Comparison of ENCODE assay signal across 3 cellular contexts in genomic region chr18:61764381-61764780, GRCh38.
TF ChIP-seq lines count a peak whose summit lies in the region.

No MANE protein-coding gene starts in this region.

TF ChIP-seq in SK-N-SH, 30 proteins besides CTCF, POLR2A, EP300 and RAD21 (continued from another document and continues in another):
- no peak for TF ChIP-seq REST (IDR thresholded peaks at IDR 0.05; ENCODE audit: low read depth, low read length)
- no peak for TF ChIP-seq RFX5 (IDR thresholded peaks at IDR 0.05; ENCODE audit: low read length)
- no peak for TF ChIP-seq TEAD4 (IDR thresholded peaks at IDR 0.05; ENCODE audit: borderline replicate concordance, insufficient read depth)
- no peak for TF ChIP-seq SMC3 (IDR thresholded peaks at IDR 0.05; ENCODE audit: low read depth, low read length)
- no peak for TF ChIP-seq CHD2 (IDR thresholded peaks at IDR 0.05; ENCODE audit: low read length, partially characterized antibody)
- no peak for TF ChIP-seq FOSL2 (IDR thresholded peaks at IDR 0.05; ENCODE audit: borderline replicate concordance, low read depth)
- TF ChIP-seq MXI1 (IDR thresholded peaks at IDR 0.05; ENCODE audit: low read depth, low read length) = no peak
- no peak for TF ChIP-seq GABPA (IDR thresholded peaks at IDR 0.05; ENCODE audit: low read depth)
- TF ChIP-seq YY1 (IDR thresholded peaks at IDR 0.05; ENCODE audit: low read depth) = no peak
- no peak for TF ChIP-seq RXRA (IDR thresholded peaks at IDR 0.05; ENCODE audit: borderline replicate concordance, low read depth)
- TF ChIP-seq POLR2AphosphoS5 (IDR thresholded peaks at IDR 0.05; ENCODE audit: low read depth, low read length) = no peak
- TF ChIP-seq ZBTB33 (IDR thresholded peaks at IDR 0.05; ENCODE audit: borderline replicate concordance, low read depth) = no peak
- no peak for TF ChIP-seq ELF1 (IDR thresholded peaks at IDR 0.05)
- no peak for TF ChIP-seq USF2 (IDR thresholded peaks at IDR 0.05; ENCODE audit: borderline replicate concordance, low read depth, low read length)
- TF ChIP-seq MEF2A (IDR thresholded peaks at IDR 0.05; ENCODE audit: borderline replicate concordance, low read depth) = no peak

TF ChIP-seq in SK-N-SH treated with all-trans-retinoic acid at 6 μM for 48 hours, 23 proteins besides CTCF, POLR2A, EP300 and RAD21 (continued from another document):
- TF ChIP-seq ARNTL (CRISPR knock-in tag; IDR thresholded peaks at IDR 0.05; ENCODE audit: borderline replicate concordance, low read depth) (no peak), ZFP30 (CRISPR knock-in tag; IDR thresholded peaks at IDR 0.05) (no peak), GLIS3 (CRISPR knock-in tag; IDR thresholded peaks at IDR 0.05) (no peak), CREB5 (CRISPR knock-in tag; IDR thresholded peaks at IDR 0.05; ENCODE audit: low read depth) (no peak), POU6F1 (CRISPR knock-in tag; IDR thresholded peaks at IDR 0.05; ENCODE audit: borderline replicate concordance, low read depth) (no peak), ZNF70 (CRISPR knock-in tag; IDR thresholded peaks at IDR 0.05) (no peak), RARB (CRISPR knock-in tag; IDR thresholded peaks at IDR 0.05) (no peak), TCF4 (CRISPR knock-in tag; IDR thresholded peaks at IDR 0.05; ENCODE audit: borderline replicate concordance) (no peak), ZNF565 (CRISPR knock-in tag; conservative IDR thresholded peaks at IDR 0.05; ENCODE audit: low read depth) (no peak), ISL1 (CRISPR knock-in tag; IDR thresholded peaks at IDR 0.05) (no peak), TSHZ2 (CRISPR knock-in tag; IDR thresholded peaks at IDR 0.05) (no peak)

TF ChIP-seq in GM12878, 131 proteins besides CTCF, POLR2A, EP300 and RAD21 (continued from another document):
- TF ChIP-seq PRDM15 (CRISPR knock-in tag; IDR thresholded peaks at IDR 0.05) (no peak), FOS (IDR thresholded peaks at IDR 0.05; ENCODE audit: borderline replicate concordance, extremely low read depth, insufficient read length) (no peak), PBX3 (IDR thresholded peaks at IDR 0.05; ENCODE audit: insufficient replicate concordance, low read depth, low read length) (peak; percentile 36), NR2F1 (conservative IDR thresholded peaks at IDR 0.05) (peak; percentile 73; the same call in 1 of the 2 replicates), BHLHE40 (IDR thresholded peaks at IDR 0.05; ENCODE audit: borderline replicate concordance in 1 of 2, low read depth in 2 of 2, low read length in 1 of 2) (peak; percentile 45 to 56; a peak in 1 of 4 replicates), ZZZ3 (IDR thresholded peaks at IDR 0.05; ENCODE audit: control insufficient read depth, insufficient read length, low read depth) (no peak), IKZF2 (IDR thresholded peaks at IDR 0.05) (peak in 1 of 2 experiments; percentile 18; a peak in 2 of 4 replicates), ATF2 (IDR thresholded peaks at IDR 0.05; ENCODE audit: low read length) (peak; percentile 50; the same call in 1 of the 2 replicates), POLR2AphosphoS5 (IDR thresholded peaks at IDR 0.05; ENCODE audit: low read length) (no peak), SMARCA5 (IDR thresholded peaks at IDR 0.05) (no peak), PML (IDR thresholded peaks at IDR 0.05; ENCODE audit: low read length) (no peak), SREBF1 (IDR thresholded peaks at IDR 0.05; ENCODE audit: low read length) (no peak), PAX5 (IDR thresholded peaks at IDR 0.05; ENCODE audit: borderline replicate concordance, low read depth, low read length) (no peak), BMI1 (IDR thresholded peaks at IDR 0.05; ENCODE audit: borderline replicate concordance) (no peak), NBN (IDR thresholded peaks at IDR 0.05) (no peak), SKIL (IDR thresholded peaks at IDR 0.05; ENCODE audit: low read depth, poor library complexity, severe bottlenecking) (peak; percentile 71), BCL11A (IDR thresholded peaks at IDR 0.05; ENCODE audit: low read depth, low read length) (peak; percentile 68), MEF2B (IDR thresholded peaks at IDR 0.05; ENCODE audit: partially characterized antibody, poor library complexity, severe bottlenecking) (peak; percentile 18), NRF1 (conservative IDR thresholded peaks at IDR 0.05; ENCODE audit: low read depth, low read length) (no peak), RAD51 (IDR thresholded peaks at IDR 0.05) (peak; percentile 49; the same call in 1 of the 2 replicates), HCFC1 (IDR thresholded peaks at IDR 0.05; ENCODE audit: low read length) (no peak), RELB (IDR thresholded peaks at IDR 0.05; ENCODE audit: low read depth) (peak; percentile 19; the same call in 1 of the 2 replicates), MYC (IDR thresholded peaks at IDR 0.05; ENCODE audit: insufficient read depth, insufficient read length, insufficient replicate concordance, low read length, severe bottlenecking) (no peak), ATF7 (IDR thresholded peaks at IDR 0.05; ENCODE audit: low read depth) (peak; percentile 93), YBX1 (IDR thresholded peaks at IDR 0.05) (no peak), RUNX3 (IDR thresholded peaks at IDR 0.05; ENCODE audit: low read length) (peak; percentile 87), MLLT1 (IDR thresholded peaks at IDR 0.05) (peak; percentile 92), RELA (IDR thresholded peaks at IDR 0.05; ENCODE audit: borderline replicate concordance, partially characterized antibody) (no peak), MTA2 (IDR thresholded peaks at IDR 0.05; ENCODE audit: low read depth) (peak; percentile 89), POU2F2 (IDR thresholded peaks at IDR 0.05; ENCODE audit: borderline replicate concordance, low read depth, low read length) (peak; percentile 53; the same call in 1 of the 3 replicates), SMAD5 (IDR thresholded peaks at IDR 0.05; ENCODE audit: low read depth) (no peak), CBFB (IDR thresholded peaks at IDR 0.05; ENCODE audit: low read depth) (0 out of 2 replicates have a peak, but pooled peaks have one; percentile 30), JUNB (IDR thresholded peaks at IDR 0.05) (peak; percentile 9; the same call in 1 of the 2 replicates), MEF2A (IDR thresholded peaks at IDR 0.05; ENCODE audit: insufficient read depth, low read depth, low read length) (no peak), RFX5 (IDR thresholded peaks at IDR 0.05; ENCODE audit: low read depth, low read length) (no peak), IRF3 (IDR thresholded peaks at IDR 0.05) (no peak), BRCA1 (IDR thresholded peaks at IDR 0.05; ENCODE audit: low read depth, low read length) (no peak)
TF ChIP-seq in GM12878: peak in this region for 18.
